ENCODE assay signal across 25 cellular contexts in genomic region chr7:92331508-92331907, GRCh38.
"Had no signal": no experiment of that assay in that cellular context is flagged by ENCODE, and none has a peak within 500 bp of the region (broad histone marks: within the 10 kb centered on the region; RNA-seq: fewer than 3 reads in every experiment).

No MANE protein-coding gene starts in this region.

- H3K4me3 Mint-ChIP-seq: dendritic cell treated with granulocyte-macrophage colony-stimulating factor and Interleukin-4, amounts not matched to agents 40 ng/mL and 50 ng/mL, for 4 days; effector memory CD8-positive, alpha-beta T cell; endodermal cell; immature natural killer cell; naive B cell had no signal

- H3K27ac Mint-ChIP-seq: dendritic cell treated with granulocyte-macrophage colony-stimulating factor and Interleukin-4, amounts not matched to agents 40 ng/mL and 50 ng/mL, for 4 days; effector memory CD8-positive, alpha-beta T cell; endodermal cell; immature natural killer cell; naive B cell had no signal

- ATAC-seq: effector memory CD8-positive, alpha-beta T cell; esophagus mucosa; gastrocnemius medialis; heart left ventricle; left lung; left ventricle myocardium superior; lower lobe of right lung had no signal

- H3K4me3 ChIP-seq: colonic mucosa, esophagus squamous epithelium, gastrocnemius medialis, heart left ventricle, hepatocyte, left lung, lower lobe of right lung had no signal

- H3K9me3 Mint-ChIP-seq: dendritic cell treated with granulocyte-macrophage colony-stimulating factor and Interleukin-4, amounts not matched to agents 40 ng/mL and 50 ng/mL, for 4 days had no signal

- H3K36me3 ChIP-seq: colonic mucosa, gastrocnemius medialis, lower lobe of right lung had no signal

- H3K4me1 ChIP-seq: colonic mucosa, esophagus squamous epithelium, gastrocnemius medialis, heart left ventricle, left lung, lower lobe of right lung had no signal

- H3K4me1 Mint-ChIP-seq: naive B cell had no signal

- H3K9me3 ChIP-seq: colonic mucosa, esophagus squamous epithelium, gastrocnemius medialis, lower lobe of right lung had no signal

- DNase-seq: colonic mucosa; cortex of kidney; effector CD8-positive, alpha-beta T cell; effector memory CD8-positive, alpha-beta T cell; endodermal cell; erythroblast; esophagus squamous epithelium; foreskin fibroblast; foreskin melanocyte; gastrocnemius medialis; heart left ventricle; hypothalamus; immature natural killer cell; islet precursor cell; kidney; kidney glomerular epithelial cell; left lung; left ventricle myocardium superior; lower lobe of right lung; mesenchymal stem cell; midbrain; naive B cell had no signal
